Comparison of ENCODE assay signal across 3 cellular contexts in genomic region chr1:11703357-11704225, GRCh38.
A peak's percentile ranks its signal among the peaks of the same experiment; 100 is the strongest.
TF ChIP-seq lines count a peak whose summit lies in the region.

No MANE protein-coding gene starts in this region.

TF ChIP-seq in SK-N-SH treated with all-trans-retinoic acid at 6 μM for 48 hours, 23 proteins besides CTCF, POLR2A, EP300 and RAD21:
- TF ChIP-seq ZNF70 (CRISPR knock-in tag; IDR thresholded peaks at IDR 0.05) (peak; percentile 91), GLIS3 (CRISPR knock-in tag; IDR thresholded peaks at IDR 0.05) (no peak)

TF ChIP-seq in SK-N-SH, 30 proteins besides CTCF, POLR2A, EP300 and RAD21:
- TF ChIP-seq ZBTB33 (IDR thresholded peaks at IDR 0.05; ENCODE audit: borderline replicate concordance, low read depth) (no peak), ELF1 (IDR thresholded peaks at IDR 0.05) (no peak), RCOR1 (IDR thresholded peaks at IDR 0.05; ENCODE audit: low read length) (no peak), YY1 (IDR thresholded peaks at IDR 0.05; ENCODE audit: low read depth) (no peak), TAF1 (IDR thresholded peaks at IDR 0.05; ENCODE audit: borderline replicate concordance, low read depth, low read length) (no peak), NRF1 (IDR thresholded peaks at IDR 0.05; ENCODE audit: low read depth, low read length) (no peak), SIN3A (IDR thresholded peaks at IDR 0.05; ENCODE audit: borderline replicate concordance, low read depth, low read length) (no peak), REST (IDR thresholded peaks at IDR 0.05; ENCODE audit: low read depth, low read length) (no peak), GATA2 (CRISPR knock-in tag; IDR thresholded peaks at IDR 0.05) (no peak), NFIC (IDR thresholded peaks at IDR 0.05; ENCODE audit: borderline replicate concordance) (no peak), PBX3 (IDR thresholded peaks at IDR 0.05) (no peak), CHD2 (IDR thresholded peaks at IDR 0.05; ENCODE audit: low read length, partially characterized antibody) (no peak), SMC3 (IDR thresholded peaks at IDR 0.05; ENCODE audit: low read depth, low read length) (no peak), IRF3 (IDR thresholded peaks at IDR 0.05; ENCODE audit: low read depth, low read length) (no peak), FOXJ3 (CRISPR knock-in tag; IDR thresholded peaks at IDR 0.05) (no peak), MAX (IDR thresholded peaks at IDR 0.05; ENCODE audit: low read depth) (no peak), RXRA (IDR thresholded peaks at IDR 0.05; ENCODE audit: borderline replicate concordance, low read depth) (no peak)

TF ChIP-seq in H1, 55 proteins besides CTCF, POLR2A, EP300 and RAD21:
- TF ChIP-seq TCF12 (IDR thresholded peaks at IDR 0.05; ENCODE audit: low read depth, low read length) (no peak), ATF3 (IDR thresholded peaks at IDR 0.05; ENCODE audit: insufficient read depth, low read depth, low read length) (no peak), POLR2AphosphoS5 (IDR thresholded peaks at IDR 0.05; ENCODE audit: low read depth, low read length) (no peak), SIN3A (conservative IDR thresholded peaks at IDR 0.05 in 1 of 2, IDR thresholded peaks at IDR 0.05 in 1 of 2; ENCODE audit: low read depth in 1 of 2, low read length in 2 of 2) (no peak), GABPA (IDR thresholded peaks at IDR 0.05; ENCODE audit: borderline replicate concordance, insufficient read depth, low read length) (no peak), CHD7 (IDR thresholded peaks at IDR 0.05; ENCODE audit: insufficient replicate concordance, low read length) (no peak), ASH2L (IDR thresholded peaks at IDR 0.05; ENCODE audit: low read length) (no peak), ATF2 (IDR thresholded peaks at IDR 0.05; ENCODE audit: low read length) (no peak), KDM1A (IDR thresholded peaks at IDR 0.05; ENCODE audit: borderline replicate concordance, low read length) (no peak), KDM4A (IDR thresholded peaks at IDR 0.05; ENCODE audit: low read depth, low read length, severe bottlenecking) (no peak)
